24 cellular contexts compared by ENCODE assay signal in the genomic region with DNA sequence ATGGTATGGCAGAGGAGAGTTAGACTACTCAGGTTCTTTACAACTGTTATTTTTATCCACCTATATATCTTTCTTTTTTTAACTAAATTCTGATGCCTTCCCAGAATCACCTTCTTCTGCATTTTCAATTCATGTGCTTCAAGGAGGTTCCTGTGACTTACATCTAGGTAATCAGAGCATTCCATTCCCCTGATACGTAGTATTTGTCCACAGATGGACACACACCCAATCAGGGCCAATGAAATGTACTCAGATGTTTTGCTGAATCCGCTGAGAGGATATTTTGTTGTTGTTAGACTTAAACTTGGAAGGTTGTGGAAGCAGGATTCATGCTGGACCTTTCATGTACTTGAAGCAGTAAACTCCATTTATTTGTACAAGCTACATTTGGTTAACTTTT.
"Had no signal": no experiment of that assay in that cellular context is flagged by ENCODE, and none has a peak within 500 bp of the region (broad histone marks: within the 10 kb centered on the region; RNA-seq: fewer than 3 reads in every experiment).

No MANE protein-coding gene starts in this region.

- H3K36me3 ChIP-seq: esophagus squamous epithelium, gastrocnemius medialis, neutrophil, pancreas, right lobe of liver, thoracic aorta, tibial nerve, upper lobe of left lung had no signal

- ATAC-seq: gastrocnemius medialis; left lobe of liver; mucosa of descending colon; natural killer cell treated with Interleukin-12 subunit alpha and Interleukin-12 subunit beta and Interleukin-15 and Interleukin-18, amount 100 ng/mL, for 72 hours; right lobe of liver; stimulated activated naive B cell treated with anti-CD40 and anti-IgM and Interleukin-4, amounts not matched to agents 10 μg/mL and 1 μg/mL and 100 μg/mL, for 72 hours had no signal

- FAIRE-seq: colon, keratinocyte, pancreas, small intestine, urothelium cell line had no signal

- H3K4me3 ChIP-seq: esophagus squamous epithelium, gastrocnemius medialis, lung, mucosa of descending colon, pancreas, right lobe of liver, thoracic aorta, tibial nerve, upper lobe of left lung had no signal

- H3K27me3 ChIP-seq: esophagus squamous epithelium, gastrocnemius medialis, neutrophil, pancreas, right lobe of liver, tibial nerve, upper lobe of left lung had no signal

- H3K27ac ChIP-seq: esophagus squamous epithelium, gastrocnemius medialis, neutrophil, pancreas, right lobe of liver, thoracic aorta, tibial nerve, upper lobe of left lung had no signal

- DNase-seq: effector CD8-positive, alpha-beta T cell; endodermal cell; esophagus squamous epithelium; gastrocnemius medialis; head of caudate nucleus; mesenchymal stem cell; mucosa of descending colon; naive B cell; pancreas; right lobe of liver; small intestine; stimulated activated CD4-positive, alpha-beta T cell treated with anti-CD3 and anti-CD28 coated beads, Interleukin-15, amount 100 ng/mL, for 24 hours; stimulated activated CD4-positive, alpha-beta T cell treated with anti-CD3 and anti-CD28 coated beads, Interleukin-2, amount 100 ng/mL, for 48 hours; stimulated activated naive B cell treated with anti-CD40 and anti-IgM and Interleukin-4, amounts not matched to agents 10 μg/mL and 1 μg/mL and 100 μg/mL, for 72 hours; upper lobe of left lung had no signal
